In the genomic region with DNA sequence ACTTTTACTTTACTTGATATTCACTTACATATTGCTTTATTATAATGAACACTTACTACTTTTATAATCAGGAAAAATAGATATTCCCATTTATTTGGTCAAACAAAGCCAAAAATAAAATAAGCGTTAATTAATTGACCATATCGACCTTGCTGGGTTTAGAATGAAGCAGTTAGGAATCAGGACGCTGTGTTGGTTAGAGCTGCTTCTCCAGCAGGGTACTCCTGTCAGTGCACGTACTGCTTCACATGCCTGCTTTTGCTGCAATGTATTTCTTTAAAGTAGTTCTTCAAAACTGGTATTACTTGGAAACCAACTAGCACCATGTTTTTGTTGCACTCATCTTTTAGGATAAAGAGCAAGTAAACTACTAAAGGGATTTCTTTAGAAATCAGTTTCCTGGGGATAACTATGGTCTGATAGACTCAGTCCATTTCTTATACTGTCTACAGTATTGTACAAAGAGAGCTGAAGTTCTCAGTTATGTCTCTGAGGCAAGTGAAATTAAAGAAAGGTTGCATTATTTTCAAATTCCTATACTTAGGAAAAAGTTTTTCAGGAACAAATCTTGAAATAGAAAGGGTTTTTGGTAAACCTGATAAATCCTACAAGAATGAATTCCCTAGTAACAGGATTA, we compare ENCODE assay signal across 16 cellular contexts.
DNase-seq lines count a peak whose midpoint lies in the region; ATAC-seq lines count a peak whose summit lies in the region.
"Had no signal": no experiment of that assay in that cellular context is flagged by ENCODE, and none has a peak within 500 bp of the region (broad histone marks: within the 10 kb centered on the region; RNA-seq: fewer than 3 reads in every experiment).

No MANE protein-coding gene starts in this region.

- peaks cover 3% of the 10 kb centered on the region for H3K27me3 Mint-ChIP-seq in T-helper 2 cell treated with Interferon-gamma antibody and Interleukin-4, amounts not matched to agents 5 μg/mL and 100 μg/mL, for 36 hours (ENCODE audit: low read depth)
- H3K27me3 Mint-ChIP-seq in activated naive CD4-positive, alpha-beta T cell treated with anti-CD3 and anti-CD28 coated beads, Interleukin-2, amount 50 U/mL, for 24 hours: no peaks in the 10 kb centered on the region
- no peaks in the 10 kb centered on the region for H3K27me3 Mint-ChIP-seq in activated naive CD8-positive, alpha-beta T cell

- no peaks in the 10 kb centered on the region for H3K9me3 Mint-ChIP-seq in T-helper 2 cell treated with Interferon-gamma antibody and Interleukin-4, amounts not matched to agents 5 μg/mL and 100 μg/mL, for 36 hours
- no peaks in the 10 kb centered on the region for H3K9me3 Mint-ChIP-seq in activated naive CD4-positive, alpha-beta T cell treated with anti-CD3 and anti-CD28 coated beads, Interleukin-2, amount 50 U/mL, for 24 hours
- H3K9me3 Mint-ChIP-seq in activated naive CD8-positive, alpha-beta T cell (ENCODE audit: low read depth): no peaks in the 10 kb centered on the region

- H3K27ac Mint-ChIP-seq in T-helper 2 cell treated with Interferon-gamma antibody and Interleukin-4, amounts not matched to agents 5 μg/mL and 100 μg/mL, for 36 hours: no peak overlapping the region
- peak overlapping the region; percentile 79 for H3K27ac Mint-ChIP-seq in activated naive CD4-positive, alpha-beta T cell treated with anti-CD3 and anti-CD28 coated beads, Interleukin-2, amount 50 U/mL, for 24 hours
- H3K27ac Mint-ChIP-seq in activated naive CD8-positive, alpha-beta T cell: peak overlapping the region; percentile 95

- peaks cover 31% of the 10 kb centered on the region for H3K4me1 Mint-ChIP-seq in T-helper 2 cell treated with Interferon-gamma antibody and Interleukin-4, amounts not matched to agents 5 μg/mL and 100 μg/mL, for 36 hours (ENCODE audit: low read depth)
- peaks cover 48% of the 10 kb centered on the region for H3K4me1 Mint-ChIP-seq in activated naive CD4-positive, alpha-beta T cell treated with anti-CD3 and anti-CD28 coated beads, Interleukin-2, amount 50 U/mL, for 24 hours
- peaks cover 44% of the 10 kb centered on the region for H3K4me1 Mint-ChIP-seq in activated naive CD8-positive, alpha-beta T cell (ENCODE audit: low read depth)

- peak overlapping the region; percentile 45 for H3K4me3 Mint-ChIP-seq in T-helper 2 cell treated with Interferon-gamma antibody and Interleukin-4, amounts not matched to agents 5 μg/mL and 100 μg/mL, for 36 hours
- H3K4me3 Mint-ChIP-seq in activated naive CD4-positive, alpha-beta T cell treated with anti-CD3 and anti-CD28 coated beads, Interleukin-2, amount 50 U/mL, for 24 hours: peak overlapping the region; percentile 66
- H3K4me3 Mint-ChIP-seq in activated naive CD8-positive, alpha-beta T cell: peak overlapping the region; percentile 70

- no peak for ATAC-seq in GM21576 (IDR thresholded peaks at IDR 0.05; ENCODE audit: unreplicated experiment)
- no peak for ATAC-seq in GM18909 (IDR thresholded peaks at IDR 0.05; ENCODE audit: poor library complexity, unreplicated experiment)

- peaks cover 5% of the 10 kb centered on the region for H3K36me3 Mint-ChIP-seq in T-helper 2 cell treated with Interferon-gamma antibody and Interleukin-4, amounts not matched to agents 5 μg/mL and 100 μg/mL, for 36 hours (ENCODE audit: low read depth)
- H3K36me3 Mint-ChIP-seq in activated naive CD4-positive, alpha-beta T cell treated with anti-CD3 and anti-CD28 coated beads, Interleukin-2, amount 50 U/mL, for 24 hours: no peaks in the 10 kb centered on the region
- H3K36me3 Mint-ChIP-seq in activated naive CD8-positive, alpha-beta T cell: no peaks in the 10 kb centered on the region

- DNase-seq in T-helper 2 cell treated with Interferon-gamma antibody and Interleukin-4, amounts not matched to agents 5 μg/mL and 100 μg/mL, for 36 hours (ENCODE audit: low spot score): no peak
- DNase-seq in T-helper 2 cell (no peak), NCI-H2081 treated with DMSO at 0.1 percent for 48 hours (lab: John Stamatoyannopoulos, UW) (no peak)
- no peak for DNase-seq in activated naive CD4-positive, alpha-beta T cell treated with Interleukin-2 at 50 U/mL for 16 hours
- DNase-seq: COR-L47, DMS153, EL, Kasumi-1, NCI-H1417, NCI-H1930, NCI-H510A, SIG-M5 had no signal
